8 cellular contexts compared by ENCODE assay signal in genomic region chr1:87226341-87226760, GRCh38.
DNase-seq lines count a peak whose midpoint lies in the region; ATAC-seq and TF ChIP-seq lines count a peak whose summit lies in the region.

No MANE protein-coding gene starts in this region.

- no peaks in the 10 kb centered on the region for H3K27me3 ChIP-seq in brain microvascular endothelial cell (replicated peaks)
- H3K27me3 ChIP-seq in uterus = no peaks in the 10 kb centered on the region

- TF ChIP-seq CTCF in brain microvascular endothelial cell (IDR thresholded peaks at IDR 0.05; ENCODE audit: low read depth, low read length, missing control alignments) = peak; percentile 1
- no peak for TF ChIP-seq CTCF in uterus (IDR thresholded peaks at IDR 0.05)
- no peak for TF ChIP-seq CTCF in OCI-LY7 (conservative IDR thresholded peaks at IDR 0.05; ENCODE audit: low read length)

- in situ Hi-C loops in brain microvascular endothelial cell (cut with HindIII; ENCODE audit: low pct_ligation_motif_present, low sequenced_read_pairs) = no loop called here

- intact Hi-C loops in uterus (cut with DNase I; ENCODE audit: low total_unique reads) = no loop called here
- intact Hi-C loops in OCI-LY7 (cut with micrococcal nuclease; ENCODE audit: unreplicated experiment) = no loop called here

- H3K27ac Mint-ChIP-seq in activated naive CD4-positive, alpha-beta T cell treated with anti-CD3 and anti-CD28 coated beads, Interleukin-2, amount 10 ng/mL, durations not matched to agents 7 days and 5 days = no peak overlapping the region

- H3K4me3 ChIP-seq in brain microvascular endothelial cell (ENCODE audit: low read depth, low read length) = peak overlapping the region; percentile 20
- H3K4me3 ChIP-seq in uterus = no peak overlapping the region
- H3K4me3 ChIP-seq in OCI-LY7 (ENCODE audit: low read depth, low read length, poor library complexity, severe bottlenecking) = no peak overlapping the region

- H3K4me1 Mint-ChIP-seq in activated naive CD4-positive, alpha-beta T cell treated with anti-CD3 and anti-CD28 coated beads, Interleukin-2, amount 10 ng/mL, durations not matched to agents 7 days and 5 days = no peaks in the 10 kb centered on the region

- peaks cover 4% of the 10 kb centered on the region for H3K27me3 Mint-ChIP-seq in activated naive CD4-positive, alpha-beta T cell treated with anti-CD3 and anti-CD28 coated beads, Interleukin-2, amount 10 ng/mL, durations not matched to agents 7 days and 5 days

- peak; percentile 67 for ATAC-seq in GM18505 (IDR thresholded peaks at IDR 0.05; ENCODE audit: unreplicated experiment)

- H3K36me3 ChIP-seq in brain microvascular endothelial cell (replicated peaks) (no peaks in the 10 kb centered on the region), uterus (no peaks in the 10 kb centered on the region), OCI-LY7 (ENCODE audit: insufficient read depth, low read length) (no peaks in the 10 kb centered on the region)

- DNase-seq in HuH-7 (ENCODE audit: low spot score) = peak; percentile 10
- peak; percentile 99 for DNase-seq in brain microvascular endothelial cell
- DNase-seq in left kidney (ENCODE audit: low read depth, low spot score) = peak; percentile 68
- peak; percentile 60 to 69 for DNase-seq in uterus
- DNase-seq in activated gamma-delta T cell treated with Interleukin-2 at 50 U/mL for 16 hours = no peak
- DNase-seq in OCI-LY7 (ENCODE audit: low spot score) = no peak
- no peak for DNase-seq in activated naive CD4-positive, alpha-beta T cell treated with anti-CD3 and anti-CD28 coated beads, Interleukin-2, amount 10 ng/mL, durations not matched to agents 7 days and 5 days

- H3K79me2 ChIP-seq in OCI-LY7 (ENCODE audit: insufficient read depth, low read depth, low read length) = no peaks in the 10 kb centered on the region

- no peaks in the 10 kb centered on the region for H4K20me1 ChIP-seq in OCI-LY7 (ENCODE audit: insufficient read depth, low read length)

- CTCF ChIA-PET in OCI-LY7 (lab: Charles Lee; ENCODE audit: unreplicated experiment) = no interaction called here
- CTCF ChIA-PET in activated naive CD4-positive, alpha-beta T cell treated with anti-CD3 and anti-CD28 coated beads, Interleukin-2, amount 10 ng/mL, durations not matched to agents 7 days and 5 days (lab: Charles Lee) = no interaction called here

- no peaks in the 10 kb centered on the region for H3K36me3 Mint-ChIP-seq in activated naive CD4-positive, alpha-beta T cell treated with anti-CD3 and anti-CD28 coated beads, Interleukin-2, amount 10 ng/mL, durations not matched to agents 7 days and 5 days

- no TSS peak for BruUV-seq in OCI-LY7 (replicated peaks; lab: Mats Ljungman, UMichigan)

- POLR2A ChIA-PET in OCI-LY7 (lab: Charles Lee) = no interaction called here

- H3K4me3 Mint-ChIP-seq in activated naive CD4-positive, alpha-beta T cell treated with anti-CD3 and anti-CD28 coated beads, Interleukin-2, amount 10 ng/mL, durations not matched to agents 7 days and 5 days = no peak overlapping the region

- no peak overlapping the region for H2AFZ ChIP-seq in OCI-LY7 (ENCODE audit: low read length)

- H3K9me3 ChIP-seq in uterus (no peaks in the 10 kb centered on the region), OCI-LY7 (ENCODE audit: low read length) (no peaks in the 10 kb centered on the region)

- no peak for TF ChIP-seq POLR2A in GM18505 (IDR thresholded peaks at IDR 0.05; ENCODE audit: borderline replicate concordance, extremely low read depth, insufficient read depth, insufficient read length)
- TF ChIP-seq POLR2A in uterus (IDR thresholded peaks at IDR 0.05) = no peak

- H3K9me3 Mint-ChIP-seq in activated naive CD4-positive, alpha-beta T cell treated with anti-CD3 and anti-CD28 coated beads, Interleukin-2, amount 10 ng/mL, durations not matched to agents 7 days and 5 days = no peaks in the 10 kb centered on the region

- no peak overlapping the region for H3K4me2 ChIP-seq in OCI-LY7 (ENCODE audit: low read length)

- H3K27ac ChIP-seq in brain microvascular endothelial cell = peak overlapping the region; percentile 85
- H3K27ac ChIP-seq in uterus = peak overlapping the region; percentile 33 to 44
- no peak overlapping the region for H3K27ac ChIP-seq in OCI-LY7 (ENCODE audit: low read depth, low read length, poor library complexity, severe bottlenecking)

- no peaks in the 10 kb centered on the region for H3K9me2 ChIP-seq in OCI-LY7 (ENCODE audit: insufficient read depth, low read length)

- H3K4me1 ChIP-seq in uterus (no peaks in the 10 kb centered on the region), OCI-LY7 (ENCODE audit: insufficient read depth, low read length, poor library complexity, severe bottlenecking) (no peaks in the 10 kb centered on the region)

Comparison
In these comparisons a context has a peak if more than half of its experiments do, and no peak if none do; other contexts are left out.
1. DNase-seq: peak in HuH-7 (single experiment), brain microvascular endothelial cell (single experiment), left kidney (single experiment) and uterus (2 of 2); none in activated gamma-delta T cell treated with Interleukin-2 at 50 U/mL for 16 hours (single experiment), OCI-LY7 (single experiment) and activated naive CD4-positive, alpha-beta T cell treated with anti-CD3 and anti-CD28 coated beads, Interleukin-2, amount 10 ng/mL, durations not matched to agents 7 days and 5 days (single experiment).